18 cellular contexts compared by ENCODE assay signal in genomic region chr19:19567391-19567790, GRCh38. TPM values are rescaled to one million over a fixed set of nuclear protein-coding genes. Genes with fewer than 3 reads are reported as not detected.
DNase-seq lines count a peak whose midpoint lies in the region; ATAC-seq and TF ChIP-seq lines count a peak whose summit lies in the region.
"Had no signal": no experiment of that assay in that cellular context is flagged by ENCODE, and none has a peak within 500 bp of the region (broad histone marks: within the 10 kb centered on the region; RNA-seq: fewer than 3 reads in every experiment).

No MANE protein-coding gene starts in this region.

- CTCF ChIA-PET in IMR-90 (lab: Yijun Ruan, JAX), result interaction anchor here (0.9 to 1.3 kb wide), 2 partner anchors 13 to 35 kb away, joined by 3 to 5 read pairs; no protein-coding TSS in a partner anchor

- H2AFZ ChIP-seq in IMR-90 (replicated peaks; ENCODE audit: low read length, poor library complexity), result no peak overlapping the region

- dilution Hi-C loops in IMR-90 (cut with HindIII; ENCODE audit: low sequenced_read_pairs, unreplicated experiment), result no loop called here

- no peak for TF ChIP-seq CTCF in IMR-90 (conservative IDR thresholded peaks at IDR 0.05; ENCODE audit: low read depth, low read length)

- H4K91ac ChIP-seq in IMR-90 (ENCODE audit: insufficient read depth, low read depth, low read length), result no peak overlapping the region

- no peaks in the 10 kb centered on the region for H3K79me1 ChIP-seq in IMR-90 (ENCODE audit: low read depth in 1 of 2, low read length in 2 of 2)

- intact Hi-C loops in IMR-90 (cut with micrococcal nuclease), result loop anchor here (5.0 kb wide), 1 partner anchor 50 kb away; the partner anchor contains the start of gene PBX4
- intact Hi-C loops in activated T-helper 1 cell treated with anti-CD3 and anti-CD28 coated beads, Interleukin-12 subunit alpha, Interleukin-12 subunit beta, Interleukin-2, Interleukin-4 antibody, amounts not matched to agents 30 ng/mL and 10 ng/mL and 1 ng/mL, durations not matched to agents 14 hours and 24 hours and 36 hours (cut with micrococcal nuclease), result no loop called here

- H3K4me1 Mint-ChIP-seq in activated naive CD4-positive, alpha-beta T cell treated with anti-CD3 and anti-CD28 coated beads, Interleukin-2, amount 50 U/mL, for 24 hours, result no peaks in the 10 kb centered on the region
- H3K4me1 Mint-ChIP-seq in activated T-helper 1 cell treated with anti-CD3 and anti-CD28 coated beads, Interleukin-12 subunit alpha, Interleukin-12 subunit beta, Interleukin-2, Interleukin-4 antibody, amounts not matched to agents 30 ng/mL and 10 ng/mL and 1 ng/mL, durations not matched to agents 14 hours and 24 hours and 36 hours (ENCODE audit: low read depth), result peaks cover 5% of the 10 kb centered on the region
- peaks cover 18% of the 10 kb centered on the region for H3K4me1 Mint-ChIP-seq in stimulated activated effector memory CD8-positive, alpha-beta T cell treated with anti-CD3 and anti-CD28 coated beads, Interleukin-12 subunit alpha, Interleukin-12 subunit beta, amount 100 ng/mL, for 72 hours

- no peak for TF ChIP-seq RAD21 in IMR-90 (IDR thresholded peaks at IDR 0.05; ENCODE audit: low read length)

- peaks cover 10% of the 10 kb centered on the region for H3K36me3 Mint-ChIP-seq in activated naive CD4-positive, alpha-beta T cell treated with anti-CD3 and anti-CD28 coated beads, Interleukin-2, amount 50 U/mL, for 24 hours
- H3K36me3 Mint-ChIP-seq in activated T-helper 1 cell treated with anti-CD3 and anti-CD28 coated beads, Interleukin-12 subunit alpha, Interleukin-12 subunit beta, Interleukin-2, Interleukin-4 antibody, amounts not matched to agents 30 ng/mL and 10 ng/mL and 1 ng/mL, durations not matched to agents 14 hours and 24 hours and 36 hours (ENCODE audit: low read depth), result peaks cover 55% of the 10 kb centered on the region
- peaks cover 97% of the 10 kb centered on the region for H3K36me3 Mint-ChIP-seq in stimulated activated effector memory CD8-positive, alpha-beta T cell treated with anti-CD3 and anti-CD28 coated beads, Interleukin-12 subunit alpha, Interleukin-12 subunit beta, amount 100 ng/mL, for 72 hours

- no peak overlapping the region for H3K18ac ChIP-seq in IMR-90 (ENCODE audit: low read depth, low read length)

- H2BK15ac ChIP-seq in IMR-90 (ENCODE audit: low read depth, low read length), result 0 out of 3 replicates have a peak overlapping the region, but pooled peaks have one; percentile 59

- H3K56ac ChIP-seq in IMR-90 (ENCODE audit: extremely low read depth, insufficient read depth, low read length), result no peak overlapping the region

- 67% methylated on average over 1 of the region's 3 CpGs; no CpG with 5 or more reads in 1 of the 2 experiments for WGBS in IMR-90 (ENCODE audit: extremely low coverage in 2 of 2, insufficient read length in 1 of 2), 2 experiments

- no peak overlapping the region for H3K4me3 Mint-ChIP-seq in activated naive CD4-positive, alpha-beta T cell treated with anti-CD3 and anti-CD28 coated beads, Interleukin-2, amount 50 U/mL, for 24 hours
- no peak overlapping the region for H3K4me3 Mint-ChIP-seq in activated T-helper 1 cell treated with anti-CD3 and anti-CD28 coated beads, Interleukin-12 subunit alpha, Interleukin-12 subunit beta, Interleukin-2, Interleukin-4 antibody, amounts not matched to agents 30 ng/mL and 10 ng/mL and 1 ng/mL, durations not matched to agents 14 hours and 24 hours and 36 hours
- no peak overlapping the region for H3K4me3 Mint-ChIP-seq in stimulated activated effector memory CD8-positive, alpha-beta T cell treated with anti-CD3 and anti-CD28 coated beads, Interleukin-12 subunit alpha, Interleukin-12 subunit beta, amount 100 ng/mL, for 72 hours

- H2AK5ac ChIP-seq in IMR-90 (ENCODE audit: low read depth, low read length), result no peak overlapping the region

- ATAC-seq in IMR-90 (ENCODE audit: low read depth) (no peak), HG03108 (IDR thresholded peaks at IDR 0.05; ENCODE audit: unreplicated experiment) (no peak)
- ATAC-seq in stimulated activated effector memory CD8-positive, alpha-beta T cell treated with anti-CD3 and anti-CD28 coated beads, Interleukin-12 subunit alpha, Interleukin-12 subunit beta, amount 100 ng/mL, for 72 hours, result no peak
- no peak for ATAC-seq in activated CD4-positive, CD25-positive, alpha-beta regulatory T cell treated with anti-CD3 and anti-CD28 coated beads, Interleukin-2, amount 50 U/mL, for 24 hours
- ATAC-seq: K562, Right ventricle myocardium inferior had no signal

- no peak for DNase-seq in activated naive CD4-positive, alpha-beta T cell treated with Interleukin-2 at 50 U/mL for 16 hours
- DNase-seq in IMR-90, result no peak
- DNase-seq in activated T-helper 1 cell treated with anti-CD3 and anti-CD28 coated beads, Interleukin-12 subunit alpha, Interleukin-12 subunit beta, Interleukin-2, Interleukin-4 antibody, amounts not matched to agents 30 ng/mL and 10 ng/mL and 1 ng/mL, durations not matched to agents 14 hours and 24 hours and 36 hours (ENCODE audit: low spot score), result no peak
- no peak for DNase-seq in stimulated activated effector memory CD8-positive, alpha-beta T cell treated with anti-CD3 and anti-CD28 coated beads, Interleukin-12 subunit alpha, Interleukin-12 subunit beta, amount 100 ng/mL, for 72 hours (ENCODE audit: low spot score in 2 of 2)
- DNase-seq: CD4-positive, CD25-positive, alpha-beta regulatory T cell; DMS153; NCI-H1092; NCI-H1436; NCI-H187 treated with DMSO at 0.1 percent for 48 hours; NCI-H2107; NCI-H446 treated with DMSO at 0.1 percent for 48 hours; NCI-H526 treated with DMSO at 0.1 percent for 48 hours; OCI-M1 had no signal

- TF ChIP-seq POLR2A in IMR-90 (IDR thresholded peaks at IDR 0.05; ENCODE audit: low read depth, low read length), result no peak

- no peaks in the 10 kb centered on the region for H3K9me1 ChIP-seq in IMR-90 (ENCODE audit: insufficient read depth, low read length)

- H3K27ac Mint-ChIP-seq in activated naive CD4-positive, alpha-beta T cell treated with anti-CD3 and anti-CD28 coated beads, Interleukin-2, amount 50 U/mL, for 24 hours, result peak overlapping the region; percentile 51
- peak overlapping the region; percentile 80 for H3K27ac Mint-ChIP-seq in activated T-helper 1 cell treated with anti-CD3 and anti-CD28 coated beads, Interleukin-12 subunit alpha, Interleukin-12 subunit beta, Interleukin-2, Interleukin-4 antibody, amounts not matched to agents 30 ng/mL and 10 ng/mL and 1 ng/mL, durations not matched to agents 14 hours and 24 hours and 36 hours
- peak overlapping the region; percentile 89 for H3K27ac Mint-ChIP-seq in stimulated activated effector memory CD8-positive, alpha-beta T cell treated with anti-CD3 and anti-CD28 coated beads, Interleukin-12 subunit alpha, Interleukin-12 subunit beta, amount 100 ng/mL, for 72 hours

- H3K9me3 Mint-ChIP-seq in activated naive CD4-positive, alpha-beta T cell treated with anti-CD3 and anti-CD28 coated beads, Interleukin-2, amount 50 U/mL, for 24 hours, result no peaks in the 10 kb centered on the region
- H3K9me3 Mint-ChIP-seq in activated T-helper 1 cell treated with anti-CD3 and anti-CD28 coated beads, Interleukin-12 subunit alpha, Interleukin-12 subunit beta, Interleukin-2, Interleukin-4 antibody, amounts not matched to agents 30 ng/mL and 10 ng/mL and 1 ng/mL, durations not matched to agents 14 hours and 24 hours and 36 hours, result no peaks in the 10 kb centered on the region
- no peaks in the 10 kb centered on the region for H3K9me3 Mint-ChIP-seq in stimulated activated effector memory CD8-positive, alpha-beta T cell treated with anti-CD3 and anti-CD28 coated beads, Interleukin-12 subunit alpha, Interleukin-12 subunit beta, amount 100 ng/mL, for 72 hours
- H3K9me3 Mint-ChIP-seq: CD4-positive, CD25-positive, alpha-beta regulatory T cell had no signal

- H3K27me3 Mint-ChIP-seq in activated naive CD4-positive, alpha-beta T cell treated with anti-CD3 and anti-CD28 coated beads, Interleukin-2, amount 50 U/mL, for 24 hours, result no peaks in the 10 kb centered on the region
- H3K27me3 Mint-ChIP-seq in activated T-helper 1 cell treated with anti-CD3 and anti-CD28 coated beads, Interleukin-12 subunit alpha, Interleukin-12 subunit beta, Interleukin-2, Interleukin-4 antibody, amounts not matched to agents 30 ng/mL and 10 ng/mL and 1 ng/mL, durations not matched to agents 14 hours and 24 hours and 36 hours (ENCODE audit: insufficient read depth), result no peaks in the 10 kb centered on the region
- H3K27me3 Mint-ChIP-seq: CD4-positive, CD25-positive, alpha-beta regulatory T cell had no signal

- no peak overlapping the region for H3K4me2 ChIP-seq in IMR-90 (ENCODE audit: low read depth, low read length)

- peaks cover 5% of the 10 kb centered on the region for H3K4me1 ChIP-seq in IMR-90 (ENCODE audit: control insufficient read depth, insufficient read depth, low read length)

- in situ Hi-C loops in IMR-90 (cut with MboI; ENCODE audit: low sequenced_read_pairs), result no loop called here

- H3K23ac ChIP-seq in IMR-90 (ENCODE audit: low read depth, low read length), result no peak overlapping the region

- H3K27me3 ChIP-seq in IMR-90 (ENCODE audit: control insufficient read depth, insufficient read depth, low read length), result no peaks in the 10 kb centered on the region

- H3K9ac ChIP-seq in IMR-90 (ENCODE audit: low read depth, low read length), result no peak overlapping the region

- no peaks in the 10 kb centered on the region for H3K9me3 ChIP-seq in IMR-90 (ENCODE audit: control insufficient read depth, insufficient read depth, low read length)

- H3K4ac ChIP-seq in IMR-90 (ENCODE audit: low read depth, low read length), result no peak overlapping the region

- no peak overlapping the region for H2BK5ac ChIP-seq in IMR-90 (ENCODE audit: low read depth, low read length, poor library complexity, severe bottlenecking)

- BruUV-seq in IMR-90 (replicated peaks; lab: Mats Ljungman, UMichigan), result no TSS peak

- H2BK120ac ChIP-seq in IMR-90 (ENCODE audit: low read depth, low read length), result no peak overlapping the region

- no peak overlapping the region for H2BK20ac ChIP-seq in IMR-90 (ENCODE audit: low read depth, low read length)

- no peak overlapping the region for H4K5ac ChIP-seq in IMR-90 (ENCODE audit: low read depth, low read length)

- POLR2A ChIA-PET in IMR-90 (lab: Charles Lee; ENCODE audit: unreplicated experiment), result no interaction called here

- H3K27ac ChIP-seq in IMR-90 (ENCODE audit: insufficient read depth, low read length), result no peak overlapping the region

- H3K36me3 ChIP-seq in IMR-90 (ENCODE audit: control insufficient read depth, insufficient read depth, low read length), result peaks cover 2% of the 10 kb centered on the region; the same call in 1 of the 2 replicates

- no peak overlapping the region for H4K8ac ChIP-seq in IMR-90 (ENCODE audit: low read depth in 2 of 2, low read length in 2 of 2)

- no peak overlapping the region for H2AK9ac ChIP-seq in IMR-90 (replicated peaks; ENCODE audit: low read depth, low read length, poor library complexity)

- no peak overlapping the region for H3K4me3 ChIP-seq in IMR-90 (ENCODE audit: insufficient read depth, low read depth, low read length)
- H3K4me3 ChIP-seq: K562 had no signal

- no peaks in the 10 kb centered on the region; the same call in 1 of the 2 replicates for H4K20me1 ChIP-seq in IMR-90 (ENCODE audit: insufficient read depth, low read length)

- H3K14ac ChIP-seq in IMR-90 (replicated peaks; ENCODE audit: low read depth, low read length), result no peak overlapping the region

RNA-seq across cellular contexts. Expression of gene CILP2, which starts 29.3 kb away (rescaled TPM):
- total RNA-seq in IMR-90 (2012; rRNA removed), result 0.18 and 0.28 TPM in 2 replicates
- 0.87 and 0.96 TPM in 2 replicates for polyA plus RNA-seq in IMR-90 (2012; rRNA removed)
- polyA plus RNA-seq in IMR-90 (2012; cell fraction: cytosol; rRNA removed), result 0.65 and 1.2 TPM in 2 replicates
- 0.96 and 2.9 TPM in 2 replicates for polyA plus RNA-seq in IMR-90 (2012; cell fraction: nucleus; rRNA removed; ENCODE audit: low replicate concordance)
- total RNA-seq in activated T-helper 1 cell treated with anti-CD3 and anti-CD28 coated beads, Interleukin-12 subunit alpha, Interleukin-12 subunit beta, Interleukin-2, Interleukin-4 antibody, amounts not matched to agents 30 ng/mL and 10 ng/mL and 1 ng/mL, durations not matched to agents 14 hours and 24 hours and 36 hours, result 0.26 and 0.29 TPM in 2 replicates

RNA-seq across cellular contexts. Expression of gene YJEFN3, which starts 38.7 kb away (rescaled TPM):
- 0.56 and 0.72 TPM in 2 replicates for total RNA-seq in IMR-90 (2012; rRNA removed)
- 4.0 and 4.8 TPM in 2 replicates for polyA plus RNA-seq in IMR-90 (2012; rRNA removed)
- 2.3 and 3.9 TPM in 2 replicates for polyA plus RNA-seq in IMR-90 (2012; cell fraction: cytosol; rRNA removed)
- 30.3 and 57.8 TPM in 2 replicates for polyA plus RNA-seq in IMR-90 (2012; cell fraction: nucleus; rRNA removed; ENCODE audit: low replicate concordance)
- total RNA-seq in activated T-helper 1 cell treated with anti-CD3 and anti-CD28 coated beads, Interleukin-12 subunit alpha, Interleukin-12 subunit beta, Interleukin-2, Interleukin-4 antibody, amounts not matched to agents 30 ng/mL and 10 ng/mL and 1 ng/mL, durations not matched to agents 14 hours and 24 hours and 36 hours, result 13.6 and 15.0 TPM in 2 replicates
- polyA plus RNA-seq: CD4-positive, CD25-positive, alpha-beta regulatory T cell had no signal

RNA-seq across cellular contexts. Expression of gene PBX4, which starts 51.1 kb away (rescaled TPM):
- 0.90 and 1.4 TPM in 2 replicates for total RNA-seq in IMR-90 (2012; rRNA removed)
- 2.8 and 2.9 TPM in 2 replicates for polyA plus RNA-seq in IMR-90 (2012; rRNA removed)
- polyA plus RNA-seq in IMR-90 (2012; cell fraction: cytosol; rRNA removed), result 1.8 TPM in 2 replicates
- 16.5 and 21.4 TPM in 2 replicates for polyA plus RNA-seq in IMR-90 (2012; cell fraction: nucleus; rRNA removed; ENCODE audit: low replicate concordance)
- 28.0 and 29.6 TPM in 2 replicates for total RNA-seq in activated T-helper 1 cell treated with anti-CD3 and anti-CD28 coated beads, Interleukin-12 subunit alpha, Interleukin-12 subunit beta, Interleukin-2, Interleukin-4 antibody, amounts not matched to agents 30 ng/mL and 10 ng/mL and 1 ng/mL, durations not matched to agents 14 hours and 24 hours and 36 hours
- total RNA-seq: Right ventricle myocardium inferior had no signal

RNA-seq across cellular contexts. Expression of gene NDUFA13, which starts 51.4 kb away (rescaled TPM):
- 30.6 and 33.6 TPM in 2 replicates for total RNA-seq in IMR-90 (2012; rRNA removed)
- 667 and 912 TPM in 2 replicates for polyA plus RNA-seq in IMR-90 (2012; rRNA removed)
- polyA plus RNA-seq in IMR-90 (2012; cell fraction: cytosol; rRNA removed), result 91.5 and 373 TPM in 2 replicates
- 118 and 386 TPM in 2 replicates for polyA plus RNA-seq in IMR-90 (2012; cell fraction: nucleus; rRNA removed; ENCODE audit: low replicate concordance)
- total RNA-seq in activated T-helper 1 cell treated with anti-CD3 and anti-CD28 coated beads, Interleukin-12 subunit alpha, Interleukin-12 subunit beta, Interleukin-2, Interleukin-4 antibody, amounts not matched to agents 30 ng/mL and 10 ng/mL and 1 ng/mL, durations not matched to agents 14 hours and 24 hours and 36 hours, result 408 and 410 TPM in 2 replicates

RNA-seq across cellular contexts. Expression of gene TSSK6, which starts 52.0 kb away (rescaled TPM):
- 0.56 and 1.3 TPM in 2 replicates for total RNA-seq in IMR-90 (2012; rRNA removed)
- 2.0 and 2.2 TPM in 2 replicates for polyA plus RNA-seq in IMR-90 (2012; rRNA removed)
- polyA plus RNA-seq in IMR-90 (2012; cell fraction: cytosol; rRNA removed), result 1.7 and 2.5 TPM in 2 replicates
- polyA plus RNA-seq in IMR-90 (2012; cell fraction: nucleus; rRNA removed; ENCODE audit: low replicate concordance), result 0.96 and 4.6 TPM in 2 replicates
- total RNA-seq in activated T-helper 1 cell treated with anti-CD3 and anti-CD28 coated beads, Interleukin-12 subunit alpha, Interleukin-12 subunit beta, Interleukin-2, Interleukin-4 antibody, amounts not matched to agents 30 ng/mL and 10 ng/mL and 1 ng/mL, durations not matched to agents 14 hours and 24 hours and 36 hours, result 3.0 and 4.1 TPM in 2 replicates

Comparison
In these comparisons a context has a peak if more than half of its experiments do, and no peak if none do; other contexts are left out.
1. RNA of gene PBX4, which starts 51.1 kb away (total RNA-seq): 28.0 to 29.6 TPM in activated T-helper 1 cell treated with anti-CD3 and anti-CD28 coated beads, Interleukin-12 subunit alpha, Interleukin-12 subunit beta, Interleukin-2, Interleukin-4 antibody, amounts not matched to agents 30 ng/mL and 10 ng/mL and 1 ng/mL, durations not matched to agents 14 hours and 24 hours and 36 hours; 0.90 to 1.4 TPM in IMR-90; every median in the first group is over 10 times any median in the second.
2. Peak in every context shown above with its lines, with median percentiles within 50 percentile points of each other: H3K27ac Mint-ChIP-seq.